ENCODE assay signal across 18 cellular contexts in genomic region chr21:39556176-39556575, GRCh38. TPM values are rescaled to one million over a fixed set of nuclear protein-coding genes. Genes with fewer than 3 reads are reported as not detected.
A peak's percentile ranks its signal among the peaks of the same experiment; 100 is the strongest.
DNase-seq lines count a peak whose midpoint lies in the region; ATAC-seq and TF ChIP-seq lines count a peak whose summit lies in the region.
"Had no signal": no experiment of that assay in that cellular context is flagged by ENCODE, and none has a peak within 500 bp of the region (broad histone marks: within the 10 kb centered on the region; RNA-seq: fewer than 3 reads in every experiment).

No MANE protein-coding gene starts in this region.

- no peak for TF ChIP-seq CTCF in nephron progenitor cell (IDR thresholded peaks at IDR 0.05)

- peaks cover 10% of the 10 kb centered on the region for H3K27me3 Mint-ChIP-seq in nephron progenitor cell (ENCODE audit: low read depth, poor library complexity)
- peaks cover 5% of the 10 kb centered on the region for H3K27me3 Mint-ChIP-seq in activated T-helper 17 cell treated with anti-CD3 and anti-CD28 coated beads, Interleukin-2, amount 50 U/mL, for 72 hours

- no peak overlapping the region for H3K27ac Mint-ChIP-seq in nephron progenitor cell
- H3K27ac Mint-ChIP-seq in activated T-helper 17 cell treated with anti-CD3 and anti-CD28 coated beads, Interleukin-2, amount 50 U/mL, for 72 hours, result no peak overlapping the region
- H3K27ac Mint-ChIP-seq: dendritic cell treated with granulocyte-macrophage colony-stimulating factor and Interleukin-4, amounts not matched to agents 40 ng/mL and 50 ng/mL, for 4 days had no signal

- H3K4me3 Mint-ChIP-seq in nephron progenitor cell, result no peak overlapping the region
- no peak overlapping the region for H3K4me3 Mint-ChIP-seq in activated T-helper 17 cell treated with anti-CD3 and anti-CD28 coated beads, Interleukin-2, amount 50 U/mL, for 72 hours
- H3K4me3 Mint-ChIP-seq: dendritic cell treated with granulocyte-macrophage colony-stimulating factor and Interleukin-4, amounts not matched to agents 40 ng/mL and 50 ng/mL, for 4 days had no signal

- peaks cover 15% of the 10 kb centered on the region for H3K9me3 Mint-ChIP-seq in nephron progenitor cell
- no peaks in the 10 kb centered on the region for H3K9me3 Mint-ChIP-seq in activated T-helper 17 cell treated with anti-CD3 and anti-CD28 coated beads, Interleukin-2, amount 50 U/mL, for 72 hours

- no peak for ATAC-seq in HG03432 (IDR thresholded peaks at IDR 0.05; ENCODE audit: unreplicated experiment)
- ATAC-seq in activated T-helper 17 cell treated with anti-CD3 and anti-CD28 coated beads, Interleukin-2, amount 50 U/mL, for 72 hours (replicated peaks), result no peak
- ATAC-seq: mucosa of descending colon, PC-3 had no signal

- DNase-seq in Daoy (ENCODE audit: low read depth) (peak; percentile 13), NCI-H187 treated with DMSO at 0.1 percent for 48 hours (lab: John Stamatoyannopoulos, UW) (peak; percentile 47), astrocyte of the hippocampus (ENCODE audit: low read depth, low spot score) (peak; percentile 49), nephron progenitor cell (peak; percentile 13), SK-N-DZ (ENCODE audit: low spot score) (no peak), NAMALWA (ENCODE audit: low spot score) (no peak)
- DNase-seq: activated CD4-positive, alpha-beta T cell treated with anti-CD3 and anti-CD28 coated beads for 4 hours; AML-193; aorta; HCEC 1CT; mucosa of descending colon; PC-3; stimulated activated CD4-positive, alpha-beta T cell treated with anti-CD3 and anti-CD28 coated beads, Interleukin-4, amount 100 ng/mL, for 24 hours; stimulated activated naive CD4-positive, alpha-beta T cell had no signal

- no peaks in the 10 kb centered on the region for H3K4me1 Mint-ChIP-seq in nephron progenitor cell
- no peaks in the 10 kb centered on the region for H3K4me1 Mint-ChIP-seq in activated T-helper 17 cell treated with anti-CD3 and anti-CD28 coated beads, Interleukin-2, amount 50 U/mL, for 72 hours

- H3K36me3 Mint-ChIP-seq in nephron progenitor cell (ENCODE audit: low read depth), result peaks cover 4% of the 10 kb centered on the region
- no peaks in the 10 kb centered on the region for H3K36me3 Mint-ChIP-seq in activated T-helper 17 cell treated with anti-CD3 and anti-CD28 coated beads, Interleukin-2, amount 50 U/mL, for 72 hours (ENCODE audit: low read depth)

RNA-seq across cellular contexts. Expression of gene B3GALT5, which starts 56.6 kb away (rescaled TPM):
- total RNA-seq in Daoy (2014; rRNA removed; shearing (Covaris generic)), result 0.57 and 1.8 TPM in 2 replicates
- 0.02 and 0.05 TPM in 2 replicates for polyA plus RNA-seq in SK-N-DZ (2014; cell fraction: cytosol; rRNA removed)
- 0.07 and 0.09 TPM in 2 replicates for polyA plus RNA-seq in SK-N-DZ (2014; cell fraction: nucleus; rRNA removed)
- total RNA-seq in activated T-helper 17 cell treated with anti-CD3 and anti-CD28 coated beads, Interleukin-2, amount 50 U/mL, for 72 hours, result under 1 TPM in 1 of 2 donors, not detected in 1; 0.03 TPM
- total RNA-seq: T-helper 1 cell treated with Interleukin-12 subunit alpha and Interleukin-12 subunit beta and Interleukin-4 antibody, amounts not matched to agents 30 ng/mL and 1 ng/mL, for 36 hours had no signal

Comparison
In these comparisons a context has a peak if more than half of its experiments do, and no peak if none do; other contexts are left out.
1. DNase-seq: peak in Daoy (single experiment), NCI-H187 treated with DMSO at 0.1 percent for 48 hours (single experiment), astrocyte of the hippocampus (single experiment) and nephron progenitor cell (single experiment); none in SK-N-DZ (single experiment) and NAMALWA (single experiment).